In the genomic region with DNA sequence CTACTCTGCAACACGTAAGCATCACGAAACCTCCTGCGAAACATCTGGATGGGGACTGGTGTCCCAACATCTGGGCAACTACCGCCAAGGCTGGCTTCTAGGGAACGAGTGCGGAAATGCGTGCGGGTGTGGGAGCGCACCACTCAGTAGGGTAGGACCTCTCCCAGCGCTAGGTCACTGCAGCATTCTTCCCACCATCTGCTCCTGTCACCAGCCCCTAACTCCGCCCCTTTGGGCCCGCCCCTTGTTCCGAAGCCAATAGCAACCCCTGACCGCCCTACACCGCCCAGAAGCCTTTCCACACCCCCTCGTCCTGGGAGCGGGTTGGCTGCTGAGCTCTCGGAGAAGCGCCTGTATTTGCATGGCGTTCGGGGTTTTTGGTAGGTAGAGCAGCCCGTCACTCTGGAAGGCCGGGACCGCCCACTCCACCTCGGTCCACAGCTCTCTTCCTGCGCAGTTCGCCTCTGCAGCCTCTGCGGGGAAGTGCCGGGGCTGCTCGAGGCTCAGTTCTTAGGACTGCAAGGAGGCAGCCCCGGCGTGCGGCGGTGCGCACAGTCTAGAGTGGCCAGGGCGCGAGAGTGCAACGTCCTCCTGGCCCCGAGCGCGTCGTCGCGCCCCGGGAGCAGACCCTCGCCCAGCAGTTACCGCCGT, we compare ENCODE assay signal across 8 cellular contexts. TPM values are rescaled to one million over a fixed set of nuclear protein-coding genes. Genes with fewer than 3 reads are reported as not detected.
A peak's percentile ranks its signal among the peaks of the same experiment; 100 is the strongest.
DNase-seq lines count a peak whose midpoint lies in the region; ATAC-seq and TF ChIP-seq lines count a peak whose summit lies in the region.

A gene (plus strand): TSS at position 454 of the 651 bp plus-strand sequence. CDS start 438 bp downstream, outside the sequence.

- H2AFZ ChIP-seq in hepatocyte = peak within 1 kb of the TSS; percentile 58

- WGBS in hepatocyte (ENCODE audit: low lambda C conversion rate, missing lambda C conversion rate) = 1% methylated on average over 47 of the region's 48 CpGs
- 1% methylated on average over 35 to 48 of the region's 48 CpGs for WGBS in aorta, 2 donors

- H3K27ac ChIP-seq in hepatocyte (peak within 1 kb of the TSS; percentile 14), aorta (ENCODE audit: low read depth in 1 of 2, low read length in 2 of 2) (no peak within 1 kb of the TSS)

- no peaks in the 10 kb centered on the region for H3K9me2 ChIP-seq in hepatocyte (replicated peaks; ENCODE audit: insufficient read depth)

- H3K36me3 ChIP-seq in hepatocyte (replicated peaks; ENCODE audit: insufficient read depth, low read depth) (no peaks in the 10 kb centered on the region), aorta (ENCODE audit: control insufficient read depth in 1 of 2, insufficient read depth in 2 of 2, low read length in 1 of 2) (no peaks in the 10 kb centered on the region)

- intact Hi-C loops in aorta (cut with DNase I) = loop anchor here (5.0 to 10.0 kb wide), 3 partner anchors 506 to 966 kb away; no protein-coding TSS in a partner anchor

- H3K9me3 ChIP-seq in hepatocyte (ENCODE audit: low read depth) (no peaks in the 10 kb centered on the region), aorta (ENCODE audit: control insufficient read depth, low read length) (no peaks in the 10 kb centered on the region)

- peak within 1 kb of the TSS; percentile 56 for H3K4me3 ChIP-seq in hepatocyte
- H3K4me3 ChIP-seq in aorta (ENCODE audit: low read length in 2 of 2) = peak within 1 kb of the TSS; percentile 1 to 6

- H3K27me3 ChIP-seq in hepatocyte = peaks cover 72% of the 10 kb centered on the region
- H3K27me3 ChIP-seq in aorta (ENCODE audit: control insufficient read depth in 1 of 2, insufficient read depth in 2 of 2, low read length in 1 of 2) = no peaks in the 10 kb centered on the region

- peaks cover 34% of the 10 kb centered on the region for H3K4me1 ChIP-seq in hepatocyte (ENCODE audit: insufficient read depth)
- H3K4me1 ChIP-seq in aorta (ENCODE audit: control insufficient read depth in 1 of 2, insufficient read depth in 2 of 2, low read length in 2 of 2) = no peaks in the 10 kb centered on the region

- DNase-seq in GM13976 (ENCODE audit: low spot score) (peak; percentile 93), NCI-H1436 (lab: John Stamatoyannopoulos, UW) (peak; percentile 79), T-helper 22 cell (ENCODE audit: low read depth) (peak; percentile 100), astrocyte of the hippocampus (ENCODE audit: low read depth, low spot score) (peak; percentile 100), hepatocyte (ENCODE audit: low spot score) (peak; percentile 99), putamen (ENCODE audit: low spot score) (peak; percentile 72), aorta (peak; percentile 97 to 98)

- H3K79me2 ChIP-seq in hepatocyte = peaks cover 8% of the 10 kb centered on the region

- peak within 1 kb of the TSS; percentile 95 for H3K4me2 ChIP-seq in hepatocyte

- no peak for TF ChIP-seq CTCF in GM13976 (IDR thresholded peaks at IDR 0.05; ENCODE audit: borderline replicate concordance, control extremely low read depth, extremely low read depth, insufficient read depth, missing control alignments)
- no peak for TF ChIP-seq CTCF in hepatocyte (IDR thresholded peaks at IDR 0.05; ENCODE audit: poor library complexity)

- in situ Hi-C loops in GM13976 (cut with MboI; ENCODE audit: low sequenced_read_pairs, unreplicated experiment) = no loop called here

- ATAC-seq in HG02763 (IDR thresholded peaks at IDR 0.05; ENCODE audit: unreplicated experiment) = peak; percentile 73
- peak; percentile 86 for ATAC-seq in aorta (ENCODE audit: low FRiP score)

- H4K20me1 ChIP-seq in hepatocyte (ENCODE audit: insufficient read depth, poor library complexity, severe bottlenecking) = no peaks in the 10 kb centered on the region

RNA-seq across cellular contexts. Expression of the gene that starts here (rescaled TPM):
- total RNA-seq in hepatocyte (5.8 TPM in 2 replicates), aorta (1 to 10 TPM in 1 of 2 donors, under 1 TPM in 1; 0.63 to 1.3 TPM)
- polyA plus RNA-seq in hepatocyte (3.7 and 4.2 TPM in 2 replicates), aorta (under 1 TPM in 1 of 2 donors, not detected in 1; 0.05 TPM)
